In the genomic region with DNA sequence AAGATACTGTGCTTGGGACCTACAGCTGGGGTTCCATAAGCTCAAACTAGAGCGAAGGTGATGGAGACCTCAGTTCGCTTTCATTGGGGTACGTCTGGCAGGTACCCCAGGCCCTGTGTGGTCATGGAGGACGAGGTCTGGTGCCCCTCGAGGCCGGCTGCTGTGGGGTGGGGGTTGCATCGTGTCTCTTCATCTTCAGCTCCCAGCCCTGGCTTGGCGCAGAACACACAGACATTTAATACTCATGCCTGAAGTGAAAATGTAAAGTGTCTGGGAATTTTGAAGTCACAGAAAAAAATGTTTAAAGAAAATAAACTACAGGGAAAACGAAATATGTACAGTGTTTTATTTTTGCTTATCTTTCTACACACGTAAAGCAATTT, we compare ENCODE assay signal across 18 cellular contexts.
"Had no signal": no experiment of that assay in that cellular context is flagged by ENCODE, and none has a peak within 500 bp of the region (broad histone marks: within the 10 kb centered on the region; RNA-seq: fewer than 3 reads in every experiment).

No MANE protein-coding gene starts in this region.

- H3K27ac Mint-ChIP-seq: activated CD8-positive, alpha-beta T cell treated with anti-CD3 and anti-CD28 coated beads, Interleukin-2, amount 10 ng/mL, durations not matched to agents 7 days and 5 days; activated naive CD8-positive, alpha-beta T cell treated with anti-CD3 and anti-CD28 coated beads for 36 hours; activated T-helper 1 cell treated with anti-CD3 and anti-CD28 coated beads, Interleukin-12 subunit alpha, Interleukin-12 subunit beta, Interleukin-2, Interleukin-4 antibody, amounts not matched to agents 30 ng/mL and 10 ng/mL and 1 ng/mL, durations not matched to agents 14 hours and 24 hours and 36 hours had no signal

- H3K36me3 ChIP-seq: breast epithelium, ovary, prostate gland, thoracic aorta, upper lobe of left lung had no signal

- H3K27me3 Mint-ChIP-seq: activated naive CD8-positive, alpha-beta T cell treated with anti-CD3 and anti-CD28 coated beads for 36 hours had no signal

- H3K9me3 ChIP-seq: breast epithelium, heart left ventricle, left lung, ovary, prostate gland, thoracic aorta, upper lobe of left lung had no signal

- H3K4me3 ChIP-seq: breast epithelium, heart left ventricle, left lung, ovary, prostate gland, thoracic aorta, upper lobe of left lung had no signal

- H3K27me3 ChIP-seq: breast epithelium, heart left ventricle, left lung, ovary, upper lobe of left lung had no signal

- H3K4me3 Mint-ChIP-seq: activated CD8-positive, alpha-beta T cell treated with anti-CD3 and anti-CD28 coated beads, Interleukin-2, amount 10 ng/mL, durations not matched to agents 7 days and 5 days; activated naive CD8-positive, alpha-beta T cell treated with anti-CD3 and anti-CD28 coated beads for 36 hours; activated T-helper 1 cell treated with anti-CD3 and anti-CD28 coated beads, Interleukin-12 subunit alpha, Interleukin-12 subunit beta, Interleukin-2, Interleukin-4 antibody, amounts not matched to agents 30 ng/mL and 10 ng/mL and 1 ng/mL, durations not matched to agents 14 hours and 24 hours and 36 hours; naive B cell had no signal

- H3K36me3 Mint-ChIP-seq: activated naive CD8-positive, alpha-beta T cell treated with anti-CD3 and anti-CD28 coated beads for 36 hours; naive B cell had no signal

- H3K27ac ChIP-seq: breast epithelium, epithelial cell of prostate, heart left ventricle, left lung, ovary, prostate gland, thoracic aorta, upper lobe of left lung, VCaP had no signal

- DNase-seq: activated CD4-positive, alpha-beta T cell treated with anti-CD3 and anti-CD28 coated beads for 1 hour; activated CD4-positive, alpha-beta T cell treated with anti-CD3 and anti-CD28 coated beads, Interleukin-2, amount 50 U/mL, for 1 hour; activated CD8-positive, alpha-beta T cell treated with anti-CD3 and anti-CD28 coated beads, Interleukin-2, amount 10 ng/mL, durations not matched to agents 7 days and 5 days; activated naive CD8-positive, alpha-beta T cell treated with anti-CD3 and anti-CD28 coated beads for 36 hours; cortex of kidney; naive B cell; stimulated activated CD4-positive, alpha-beta T cell treated with anti-CD3 and anti-CD28 coated beads, Interleukin-4, amount 100 ng/mL, for 24 hours; stimulated activated naive CD4-positive, alpha-beta T cell treated with Interleukin-2 at 50 U/mL for 16 hours had no signal

- H3K9me3 Mint-ChIP-seq: activated naive CD8-positive, alpha-beta T cell treated with anti-CD3 and anti-CD28 coated beads for 36 hours; activated T-helper 1 cell treated with anti-CD3 and anti-CD28 coated beads, Interleukin-12 subunit alpha, Interleukin-12 subunit beta, Interleukin-2, Interleukin-4 antibody, amounts not matched to agents 30 ng/mL and 10 ng/mL and 1 ng/mL, durations not matched to agents 14 hours and 24 hours and 36 hours; naive B cell had no signal

- ATAC-seq: activated CD8-positive, alpha-beta T cell treated with anti-CD3 and anti-CD28 coated beads, Interleukin-2, amount 10 ng/mL, durations not matched to agents 7 days and 5 days; heart left ventricle; left lung had no signal
